ENCODE assay signal across 13 cellular contexts in genomic region chr11:108340958-108341357, GRCh38.
DNase-seq lines count a peak whose midpoint lies in the region; ATAC-seq and TF ChIP-seq lines count a peak whose summit lies in the region.
"Had no signal": no experiment of that assay in that cellular context is flagged by ENCODE, and none has a peak within 500 bp of the region (broad histone marks: within the 10 kb centered on the region; RNA-seq: fewer than 3 reads in every experiment).

No MANE protein-coding gene starts in this region.

- peak overlapping the region; percentile 61 for H3K27ac Mint-ChIP-seq in activated naive CD4-positive, alpha-beta T cell treated with anti-CD3 and anti-CD28 coated beads, Interleukin-2, amount 50 U/mL, for 24 hours
- H3K27ac Mint-ChIP-seq: activated T-helper 2 cell treated with anti-CD3 and anti-CD28 coated beads, Interferon-gamma antibody, Interleukin-2, Interleukin-4, amounts not matched to agents 10 μg/mL and 5 μg/mL and 100 μg/mL, durations not matched to agents 14 hours and 24 hours and 36 hours had no signal

- peak; percentile 65 for ATAC-seq in stimulated activated naive CD8-positive, alpha-beta T cell treated with anti-CD3 and anti-CD28 coated beads, Interleukin-15, Interleukin-2, amounts not matched to agents 100 U/mL and 50 U/mL, for 24 hours
- ATAC-seq in HG02885 (IDR thresholded peaks at IDR 0.05; ENCODE audit: poor library complexity, unreplicated experiment) (no peak), GM18873 (IDR thresholded peaks at IDR 0.05; ENCODE audit: low FRiP score, unreplicated experiment) (no peak)

- no peak for TF ChIP-seq CTCF in RWPE1 (conservative IDR thresholded peaks at IDR 0.05; ENCODE audit: low read depth)

- H3K27me3 Mint-ChIP-seq in activated naive CD4-positive, alpha-beta T cell treated with anti-CD3 and anti-CD28 coated beads, Interleukin-2, amount 50 U/mL, for 24 hours: no peaks in the 10 kb centered on the region

- no peak overlapping the region for H3K27ac ChIP-seq in RWPE1
- H3K27ac ChIP-seq: thyroid gland had no signal

- CTCF ChIA-PET in RWPE1 (lab: Yijun Ruan, JAX): no interaction called here

- no peak overlapping the region for H3K4me3 Mint-ChIP-seq in activated naive CD4-positive, alpha-beta T cell treated with anti-CD3 and anti-CD28 coated beads, Interleukin-2, amount 50 U/mL, for 24 hours

- DNase-seq in activated naive CD4-positive, alpha-beta T cell treated with Interleukin-2 at 50 U/mL for 16 hours: no peak
- peak; percentile 90 for DNase-seq in RWPE1 (ENCODE audit: low spot score)
- peak; percentile 73 for DNase-seq in iPS-NIHi7 (ENCODE audit: extremely low spot score)
- no peak for DNase-seq in stimulated activated naive CD8-positive, alpha-beta T cell treated with anti-CD3 and anti-CD28 coated beads, Interleukin-15, Interleukin-2, amounts not matched to agents 100 U/mL and 50 U/mL, for 24 hours
- no peak for DNase-seq in NCI-H774 (lab: John Stamatoyannopoulos, UW)
- DNase-seq: foreskin melanocyte, KBM-7, SHP77 treated with DMSO at 0.1 percent for 48 hours, thyroid gland had no signal

- H3K4me1 Mint-ChIP-seq in activated naive CD4-positive, alpha-beta T cell treated with anti-CD3 and anti-CD28 coated beads, Interleukin-2, amount 50 U/mL, for 24 hours: peaks cover 59% of the 10 kb centered on the region

- POLR2A ChIA-PET in RWPE1 (lab: Yijun Ruan, JAX; ENCODE audit: low non-redundant PET): no interaction called here

- peaks cover 10% of the 10 kb centered on the region for H3K36me3 Mint-ChIP-seq in activated naive CD4-positive, alpha-beta T cell treated with anti-CD3 and anti-CD28 coated beads, Interleukin-2, amount 50 U/mL, for 24 hours

- no peaks in the 10 kb centered on the region for H3K9me3 Mint-ChIP-seq in activated naive CD4-positive, alpha-beta T cell treated with anti-CD3 and anti-CD28 coated beads, Interleukin-2, amount 50 U/mL, for 24 hours
- H3K9me3 Mint-ChIP-seq: activated T-helper 2 cell treated with anti-CD3 and anti-CD28 coated beads, Interferon-gamma antibody, Interleukin-2, Interleukin-4, amounts not matched to agents 10 μg/mL and 5 μg/mL and 100 μg/mL, durations not matched to agents 14 hours and 24 hours and 36 hours had no signal

Comparison
In these comparisons a context has a peak if more than half of its experiments do, and no peak if none do; other contexts are left out.
1. DNase-seq: peak in RWPE1 (single experiment) and iPS-NIHi7 (single experiment); none in activated naive CD4-positive, alpha-beta T cell treated with Interleukin-2 at 50 U/mL for 16 hours (single experiment), stimulated activated naive CD8-positive, alpha-beta T cell treated with anti-CD3 and anti-CD28 coated beads, Interleukin-15, Interleukin-2, amounts not matched to agents 100 U/mL and 50 U/mL, for 24 hours (single experiment) and NCI-H774 (single experiment).